In the genomic region with DNA sequence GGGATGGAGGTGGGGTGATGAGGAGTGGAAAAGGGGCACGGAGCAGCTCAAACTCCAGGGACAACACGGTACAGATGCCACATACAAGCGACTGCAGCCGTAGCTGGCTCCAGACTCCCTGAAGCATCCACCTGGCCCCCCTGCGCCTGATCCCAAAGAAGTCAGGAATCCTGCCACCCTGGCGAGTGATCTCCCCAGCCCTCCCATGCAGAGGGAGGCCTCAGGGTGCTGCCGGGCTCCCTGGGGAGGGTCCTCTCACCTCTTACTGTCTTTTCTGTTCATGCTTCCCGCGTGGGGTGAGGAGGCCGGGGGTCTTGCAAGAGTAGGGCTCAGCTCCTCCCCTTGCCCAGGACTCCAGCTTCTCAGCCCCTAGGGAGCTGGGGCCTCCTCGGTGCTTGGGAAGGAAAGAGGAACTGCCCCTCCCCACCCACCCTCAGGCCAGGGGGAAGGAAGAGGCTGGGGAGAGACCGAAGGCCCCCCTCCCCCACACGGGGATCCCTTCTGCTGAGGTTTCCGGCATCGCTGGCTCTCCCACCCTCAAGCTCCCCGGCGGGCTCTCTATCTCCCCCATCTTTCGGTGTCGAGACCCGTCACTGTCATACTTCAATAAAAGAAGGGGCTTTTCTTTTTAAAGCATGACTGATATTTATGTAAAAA, we compare ENCODE assay signal across 1 cellular context.
TF ChIP-seq lines count a peak whose summit lies in the region.

A gene with protein sequence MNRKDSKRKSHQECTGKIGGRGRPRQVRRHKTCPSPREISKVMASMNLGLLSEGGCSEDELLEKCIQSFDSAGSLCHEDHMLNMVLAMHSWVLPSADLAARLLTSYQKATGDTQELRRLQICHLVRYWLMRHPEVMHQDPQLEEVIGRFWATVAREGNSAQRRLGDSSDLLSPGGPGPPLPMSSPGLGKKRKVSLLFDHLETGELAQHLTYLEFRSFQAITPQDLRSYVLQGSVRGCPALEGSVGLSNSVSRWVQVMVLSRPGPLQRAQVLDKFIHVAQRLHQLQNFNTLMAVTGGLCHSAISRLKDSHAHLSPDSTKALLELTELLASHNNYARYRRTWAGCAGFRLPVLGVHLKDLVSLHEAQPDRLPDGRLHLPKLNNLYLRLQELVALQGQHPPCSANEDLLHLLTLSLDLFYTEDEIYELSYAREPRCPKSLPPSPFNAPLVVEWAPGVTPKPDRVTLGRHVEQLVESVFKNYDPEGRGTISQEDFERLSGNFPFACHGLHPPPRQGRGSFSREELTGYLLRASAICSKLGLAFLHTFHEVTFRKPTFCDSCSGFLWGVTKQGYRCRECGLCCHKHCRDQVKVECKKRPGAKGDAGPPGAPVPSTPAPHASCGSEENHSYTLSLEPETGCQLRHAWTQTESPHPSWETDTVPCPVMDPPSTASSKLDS (minus strand): TSS at position 410 of the 657 bp plus-strand sequence. CDS start 128 bp downstream, at position 282.

TF ChIP-seq in GM12878, 131 proteins besides CTCF, POLR2A, EP300 and RAD21 (continued from another document):
- TF ChIP-seq USF2 (IDR thresholded peaks at IDR 0.05; ENCODE audit: borderline replicate concordance, low read depth, low read length) = no peak
- TF ChIP-seq ESRRA (IDR thresholded peaks at IDR 0.05; ENCODE audit: low read length) = no peak
- no peak for TF ChIP-seq CBFB (IDR thresholded peaks at IDR 0.05; ENCODE audit: low read depth)
- TF ChIP-seq ZNF687 (IDR thresholded peaks at IDR 0.05) = no peak
- peak; percentile 68 for TF ChIP-seq RUNX3 (IDR thresholded peaks at IDR 0.05; ENCODE audit: low read length)
- no peak for TF ChIP-seq TCF7 (IDR thresholded peaks at IDR 0.05; ENCODE audit: borderline replicate concordance)
- no peak for TF ChIP-seq EZH2 (IDR thresholded peaks at IDR 0.05; ENCODE audit: borderline replicate concordance, control insufficient read depth, low read depth, low read length)
- TF ChIP-seq, protein P1, sequence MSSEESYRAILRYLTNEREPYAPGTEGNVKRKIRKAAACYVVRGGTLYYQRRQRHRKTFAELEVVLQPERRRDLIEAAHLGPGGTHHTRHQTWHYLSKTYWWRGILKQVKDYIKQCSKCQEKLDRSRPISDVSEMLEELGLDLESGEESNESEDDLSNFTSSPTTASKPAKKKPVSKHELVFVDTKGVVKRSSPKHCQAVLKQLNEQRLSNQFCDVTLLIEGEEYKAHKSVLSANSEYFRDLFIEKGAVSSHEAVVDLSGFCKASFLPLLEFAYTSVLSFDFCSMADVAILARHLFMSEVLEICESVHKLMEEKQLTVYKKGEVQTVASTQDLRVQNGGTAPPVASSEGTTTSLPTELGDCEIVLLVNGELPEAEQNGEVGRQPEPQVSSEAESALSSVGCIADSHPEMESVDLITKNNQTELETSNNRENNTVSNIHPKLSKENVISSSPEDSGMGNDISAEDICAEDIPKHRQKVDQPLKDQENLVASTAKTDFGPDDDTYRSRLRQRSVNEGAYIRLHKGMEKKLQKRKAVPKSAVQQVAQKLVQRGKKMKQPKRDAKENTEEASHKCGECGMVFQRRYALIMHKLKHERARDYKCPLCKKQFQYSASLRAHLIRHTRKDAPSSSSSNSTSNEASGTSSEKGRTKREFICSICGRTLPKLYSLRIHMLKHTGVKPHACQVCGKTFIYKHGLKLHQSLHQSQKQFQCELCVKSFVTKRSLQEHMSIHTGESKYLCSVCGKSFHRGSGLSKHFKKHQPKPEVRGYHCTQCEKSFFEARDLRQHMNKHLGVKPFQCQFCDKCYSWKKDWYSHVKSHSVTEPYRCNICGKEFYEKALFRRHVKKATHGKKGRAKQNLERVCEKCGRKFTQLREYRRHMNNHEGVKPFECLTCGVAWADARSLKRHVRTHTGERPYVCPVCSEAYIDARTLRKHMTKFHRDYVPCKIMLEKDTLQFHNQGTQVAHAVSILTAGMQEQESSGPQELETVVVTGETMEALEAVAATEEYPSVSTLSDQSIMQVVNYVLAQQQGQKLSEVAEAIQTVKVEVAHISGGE (CRISPR knock-in tag; IDR thresholded peaks at IDR 0.05) = no peak
- TF ChIP-seq FOXM1 (IDR thresholded peaks at IDR 0.05; ENCODE audit: low read depth, low read length) = no peak
- no peak for TF ChIP-seq NRF1 (conservative IDR thresholded peaks at IDR 0.05; ENCODE audit: low read depth, low read length)
- peak; percentile 8 to 29; a peak in 1 of 4 replicates for TF ChIP-seq IKZF2 (IDR thresholded peaks at IDR 0.05)
- TF ChIP-seq BCLAF1 (IDR thresholded peaks at IDR 0.05) = no peak
- no peak for TF ChIP-seq SIN3A (IDR thresholded peaks at IDR 0.05; ENCODE audit: low read depth, low read length)
- TF ChIP-seq SRF (IDR thresholded peaks at IDR 0.05; ENCODE audit: low read depth in 2 of 2, low read length in 2 of 2) = no peak
- no peak for TF ChIP-seq BMI1 (IDR thresholded peaks at IDR 0.05; ENCODE audit: borderline replicate concordance)
- no peak for TF ChIP-seq SMAD5 (IDR thresholded peaks at IDR 0.05; ENCODE audit: low read depth)
- TF ChIP-seq NFIC (IDR thresholded peaks at IDR 0.05; ENCODE audit: low read depth, low read length) = peak; percentile 35; the same call in 1 of the 2 replicates
- no peak for TF ChIP-seq CHD2 (IDR thresholded peaks at IDR 0.05; ENCODE audit: borderline replicate concordance, low read depth, low read length)
- no peak for TF ChIP-seq STAT1 (conservative IDR thresholded peaks at IDR 0.05)
- TF ChIP-seq CEBPB (IDR thresholded peaks at IDR 0.05; ENCODE audit: borderline replicate concordance in 1 of 2, low read depth in 2 of 2, low read length in 2 of 2) = no peak
- TF ChIP-seq, protein P2, sequence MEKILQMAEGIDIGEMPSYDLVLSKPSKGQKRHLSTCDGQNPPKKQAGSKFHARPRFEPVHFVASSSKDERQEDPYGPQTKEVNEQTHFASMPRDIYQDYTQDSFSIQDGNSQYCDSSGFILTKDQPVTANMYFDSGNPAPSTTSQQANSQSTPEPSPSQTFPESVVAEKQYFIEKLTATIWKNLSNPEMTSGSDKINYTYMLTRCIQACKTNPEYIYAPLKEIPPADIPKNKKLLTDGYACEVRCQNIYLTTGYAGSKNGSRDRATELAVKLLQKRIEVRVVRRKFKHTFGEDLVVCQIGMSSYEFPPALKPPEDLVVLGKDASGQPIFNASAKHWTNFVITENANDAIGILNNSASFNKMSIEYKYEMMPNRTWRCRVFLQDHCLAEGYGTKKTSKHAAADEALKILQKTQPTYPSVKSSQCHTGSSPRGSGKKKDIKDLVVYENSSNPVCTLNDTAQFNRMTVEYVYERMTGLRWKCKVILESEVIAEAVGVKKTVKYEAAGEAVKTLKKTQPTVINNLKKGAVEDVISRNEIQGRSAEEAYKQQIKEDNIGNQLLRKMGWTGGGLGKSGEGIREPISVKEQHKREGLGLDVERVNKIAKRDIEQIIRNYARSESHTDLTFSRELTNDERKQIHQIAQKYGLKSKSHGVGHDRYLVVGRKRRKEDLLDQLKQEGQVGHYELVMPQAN (conservative IDR thresholded peaks at IDR 0.05) = no peak
- no peak for TF ChIP-seq NBN (IDR thresholded peaks at IDR 0.05)
- TF ChIP-seq ZNF217 (IDR thresholded peaks at IDR 0.05) = no peak
- no peak for TF ChIP-seq SMC3 (IDR thresholded peaks at IDR 0.05; ENCODE audit: borderline replicate concordance, low read length)
- no peak for TF ChIP-seq FOS (IDR thresholded peaks at IDR 0.05; ENCODE audit: borderline replicate concordance, extremely low read depth, insufficient read length)
- no peak for TF ChIP-seq NFYA (IDR thresholded peaks at IDR 0.05; ENCODE audit: borderline replicate concordance, low read depth, low read length)
- TF ChIP-seq NFXL1 (IDR thresholded peaks at IDR 0.05; ENCODE audit: borderline replicate concordance) = no peak
- peak; percentile 54 for TF ChIP-seq SPI1 (IDR thresholded peaks at IDR 0.05; ENCODE audit: borderline replicate concordance, insufficient read depth, low read depth, low read length)
- no peak for TF ChIP-seq CHD4 (IDR thresholded peaks at IDR 0.05)
- TF ChIP-seq, protein P3, sequence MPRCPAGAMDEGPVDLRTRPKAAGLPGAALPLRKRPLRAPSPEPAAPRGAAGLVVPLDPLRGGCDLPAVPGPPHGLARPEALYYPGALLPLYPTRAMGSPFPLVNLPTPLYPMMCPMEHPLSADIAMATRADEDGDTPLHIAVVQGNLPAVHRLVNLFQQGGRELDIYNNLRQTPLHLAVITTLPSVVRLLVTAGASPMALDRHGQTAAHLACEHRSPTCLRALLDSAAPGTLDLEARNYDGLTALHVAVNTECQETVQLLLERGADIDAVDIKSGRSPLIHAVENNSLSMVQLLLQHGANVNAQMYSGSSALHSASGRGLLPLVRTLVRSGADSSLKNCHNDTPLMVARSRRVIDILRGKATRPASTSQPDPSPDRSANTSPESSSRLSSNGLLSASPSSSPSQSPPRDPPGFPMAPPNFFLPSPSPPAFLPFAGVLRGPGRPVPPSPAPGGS (IDR thresholded peaks at IDR 0.05; ENCODE audit: borderline replicate concordance, insufficient read depth, low read depth, low read length, poor library complexity, severe bottlenecking) = no peak
- TF ChIP-seq TARDBP (IDR thresholded peaks at IDR 0.05; ENCODE audit: borderline replicate concordance) = no peak
- TF ChIP-seq MLLT1 (IDR thresholded peaks at IDR 0.05) = no peak
- TF ChIP-seq IRF3 (IDR thresholded peaks at IDR 0.05) = no peak
- no peak for TF ChIP-seq RB1 (IDR thresholded peaks at IDR 0.05; ENCODE audit: borderline replicate concordance)
- TF ChIP-seq JUNB (IDR thresholded peaks at IDR 0.05) = 0 out of 2 replicates have a peak, but pooled peaks have one; percentile 20
- TF ChIP-seq SREBF2 (IDR thresholded peaks at IDR 0.05; ENCODE audit: low read length) = no peak
